Comparison of ENCODE assay signal across 17 cellular contexts in genomic region chr5:96648598-96648997, GRCh38. TPM values are rescaled to one million over a fixed set of nuclear protein-coding genes. Genes with fewer than 3 reads are reported as not detected.
A peak's percentile ranks its signal among the peaks of the same experiment; 100 is the strongest.
DNase-seq lines count a peak whose midpoint lies in the region; ATAC-seq and TF ChIP-seq lines count a peak whose summit lies in the region.
"Had no signal": no experiment of that assay in that cellular context is flagged by ENCODE, and none has a peak within 500 bp of the region (broad histone marks: within the 10 kb centered on the region; RNA-seq: fewer than 3 reads in every experiment).

No MANE protein-coding gene starts in this region.

- peak; percentile 18 for ATAC-seq in left ventricle myocardium superior
- peak; percentile 62 for ATAC-seq in upper lobe of right lung
- no peak for ATAC-seq in GM18511 (IDR thresholded peaks at IDR 0.05; ENCODE audit: unreplicated experiment)

- H3K27ac ChIP-seq in right atrium auricular region (no peak overlapping the region), upper lobe of right lung (no peak overlapping the region)
- H3K27ac ChIP-seq: cardiac muscle cell, sigmoid colon had no signal

- no peaks in the 10 kb centered on the region for H3K27me3 ChIP-seq in right atrium auricular region
- H3K27me3 ChIP-seq in upper lobe of right lung, result no peaks in the 10 kb centered on the region
- H3K27me3 ChIP-seq: cardiac muscle cell, sigmoid colon, upper lobe of left lung had no signal

- H3K9me3 ChIP-seq in right atrium auricular region (no peaks in the 10 kb centered on the region), upper lobe of right lung (no peaks in the 10 kb centered on the region)
- H3K9me3 ChIP-seq: sigmoid colon, upper lobe of left lung had no signal

- no peaks in the 10 kb centered on the region for H3K4me1 ChIP-seq in right atrium auricular region
- H3K4me1 ChIP-seq in upper lobe of right lung, result peaks cover 4% of the 10 kb centered on the region
- H3K4me1 ChIP-seq: sigmoid colon had no signal

- DNase-seq in left ventricle myocardium superior (no peak), right atrium auricular region (ENCODE audit: low spot score) (no peak), SK-MEL-5 (ENCODE audit: low read depth, low spot score) (peak; percentile 66), left kidney (ENCODE audit: low read depth, low spot score) (peak; percentile 45), upper lobe of right lung (no peak), AG20443 (ENCODE audit: low spot score) (no peak), dedifferentiated amniotic fluid mesenchymal stem cell (ENCODE audit: extremely low spot score) (no peak)
- DNase-seq: activated CD4-positive, alpha-beta T cell treated with anti-CD3 and anti-CD28 coated beads, Interleukin-2, amount 50 U/mL, for 1 hour; activated T-cell treated with anti-CD3 and anti-CD28 coated beads, Interleukin-2, amount 50 U/mL, for 24 hours; COR-L47; NCI-H1105; NCI-H226; sigmoid colon; stimulated activated CD4-positive, alpha-beta T cell treated with anti-CD3 and anti-CD28 coated beads, Interleukin-4, amount 100 ng/mL, for 4 hours; upper lobe of left lung had no signal

- no peak overlapping the region for H3K4me3 ChIP-seq in right atrium auricular region
- no peak overlapping the region for H3K4me3 ChIP-seq in upper lobe of right lung
- H3K4me3 ChIP-seq: cardiac muscle cell, sigmoid colon, upper lobe of left lung had no signal

- no peak for TF ChIP-seq CTCF in right atrium auricular region (IDR thresholded peaks at IDR 0.05)
- TF ChIP-seq CTCF in upper lobe of right lung (IDR thresholded peaks at IDR 0.05), result no peak

- in situ Hi-C loops in SK-MEL-5 (cut with HindIII; ENCODE audit: low pct_unique_long_range_greater_than_20kb, low sequenced_read_pairs), result no loop called here

- H3K36me3 ChIP-seq in right atrium auricular region (no peaks in the 10 kb centered on the region), upper lobe of right lung (no peaks in the 10 kb centered on the region)
- H3K36me3 ChIP-seq: cardiac muscle cell, sigmoid colon, upper lobe of left lung had no signal

- intact Hi-C loops in left ventricle myocardium superior (cut with micrococcal nuclease) (no loop called here), upper lobe of right lung (cut with DNase I) (no loop called here)

RNA-seq across cellular contexts. Expression of gene CAST, which starts 13.6 kb away (rescaled TPM):
- total RNA-seq in left ventricle myocardium superior (523 TPM), right atrium auricular region (100 to 1,000 TPM; 439 to 631 TPM), upper lobe of right lung (260 TPM)
- total RNA-seq in SK-MEL-5 (2014; rRNA removed; shearing (Covaris generic)), result 283 and 285 TPM in 2 replicates
- 163 and 188 TPM in 2 replicates for polyA plus RNA-seq in SK-MEL-5 (2015; cell fraction: cytosol; rRNA removed)
- 228 and 244 TPM in 2 replicates for polyA plus RNA-seq in SK-MEL-5 (2015; cell fraction: nucleus; rRNA removed)

Comparison
In these comparisons a context has a peak if more than half of its experiments do, and no peak if none do; other contexts are left out.
1. DNase-seq: peak in SK-MEL-5 (single experiment) and left kidney (single experiment); none in left ventricle myocardium superior (single experiment), right atrium auricular region (single experiment), upper lobe of right lung (single experiment), AG20443 (single experiment) and dedifferentiated amniotic fluid mesenchymal stem cell (single experiment).